In genomic region chr5:111743993-111744392, GRCh38 we compare ENCODE assay signal across 18 cellular contexts. TPM values are rescaled to one million over a fixed set of nuclear protein-coding genes. Genes with fewer than 3 reads are reported as not detected.
DNase-seq lines count a peak whose midpoint lies in the region; ATAC-seq and TF ChIP-seq lines count a peak whose summit lies in the region.
"Had no signal": no experiment of that assay in that cellular context is flagged by ENCODE, and none has a peak within 500 bp of the region (broad histone marks: within the 10 kb centered on the region; RNA-seq: fewer than 3 reads in every experiment).

No MANE protein-coding gene starts in this region.

- intact Hi-C loops in PC-3 (cut with micrococcal nuclease) (no loop called here), upper lobe of right lung (cut with DNase I) (no loop called here)

- no peaks in the 10 kb centered on the region for H3K4me1 Mint-ChIP-seq in effector memory CD8-positive, alpha-beta T cell (ENCODE audit: low read depth in 2 of 2)

- peaks cover 8 to 13% of the 10 kb centered on the region in 2 donors for H3K27me3 Mint-ChIP-seq in effector memory CD8-positive, alpha-beta T cell

- H3F3A ChIP-seq in PC-3 (ENCODE audit: low read length, unreplicated experiment): peaks cover 6% of the 10 kb centered on the region

- no peaks in the 10 kb centered on the region for H3K9me3 ChIP-seq in DND-41 (ENCODE audit: insufficient read depth, low read length, severe bottlenecking)
- H3K9me3 ChIP-seq in PC-3 (ENCODE audit: low read length): no peaks in the 10 kb centered on the region
- no peaks in the 10 kb centered on the region for H3K9me3 ChIP-seq in osteoblast (ENCODE audit: low read depth, low read length)
- H3K9me3 ChIP-seq in upper lobe of right lung: no peaks in the 10 kb centered on the region
- H3K9me3 ChIP-seq: esophagus squamous epithelium, mucosa of descending colon had no signal

- H3K27me3 ChIP-seq in DND-41 (ENCODE audit: insufficient read depth, low read length, poor library complexity): no peaks in the 10 kb centered on the region
- H3K27me3 ChIP-seq in PC-3 (ENCODE audit: low read length): no peaks in the 10 kb centered on the region
- no peaks in the 10 kb centered on the region for H3K27me3 ChIP-seq in osteoblast (ENCODE audit: insufficient read depth, low read length)
- H3K27me3 ChIP-seq in upper lobe of right lung: no peaks in the 10 kb centered on the region
- H3K27me3 ChIP-seq: esophagus squamous epithelium had no signal

- CTCF ChIA-PET in PC-3 (lab: Charles Lee): interaction anchor here (1.0 kb wide), 1 partner anchor 193 kb away, joined by 3 read pairs; no protein-coding TSS in a partner anchor

- H3K4me2 ChIP-seq in DND-41 (ENCODE audit: insufficient read depth, low read length) (peak overlapping the region; percentile 74), PC-3 (ENCODE audit: low read length) (peak overlapping the region; percentile 61; the same call in 1 of the 2 replicates), osteoblast (ENCODE audit: insufficient read depth, low read length) (peak overlapping the region; percentile 31)

- no peak overlapping the region for H3K27ac Mint-ChIP-seq in effector memory CD8-positive, alpha-beta T cell

- no peaks in the 10 kb centered on the region for H3K36me3 Mint-ChIP-seq in effector memory CD8-positive, alpha-beta T cell (ENCODE audit: insufficient read depth)

- H3K9ac ChIP-seq in DND-41 (ENCODE audit: low read depth, low read length) (peak overlapping the region; percentile 65), PC-3 (ENCODE audit: low read length) (no peak overlapping the region)

- H2AFZ ChIP-seq in DND-41 (ENCODE audit: low read depth, low read length) (no peak overlapping the region), PC-3 (ENCODE audit: low read length) (no peak overlapping the region), osteoblast (ENCODE audit: low read length) (no peak overlapping the region)

- H3K4me1 ChIP-seq in DND-41 (ENCODE audit: insufficient read depth, low read length) (peaks cover 95% of the 10 kb centered on the region), PC-3 (ENCODE audit: insufficient read depth, low read length) (peaks cover 51% of the 10 kb centered on the region), osteoblast (ENCODE audit: insufficient read depth, low read length) (peaks cover 87% of the 10 kb centered on the region), upper lobe of right lung (peaks cover 17% of the 10 kb centered on the region)

- DNase-seq in DND-41 (no peak), PC-3 (no peak), fibroblast of mammary gland (ENCODE audit: low read depth) (peak; percentile 58), osteoblast (ENCODE audit: insufficient read length, low spot score, missing footprints) (no peak), DMS79 treated with DMSO at 0.1 percent for 48 hours (lab: John Stamatoyannopoulos, UW) (no peak), upper lobe of right lung (no peak)
- DNase-seq in effector memory CD8-positive, alpha-beta T cell: no peak
- DNase-seq: activated CD4-positive, alpha-beta T cell treated with anti-CD3 and anti-CD28 coated beads, Interleukin-2, amount 50 U/mL, for 48 hours; activated naive CD4-positive, alpha-beta T cell treated with anti-CD3 and anti-CD28 coated beads, Interleukin-2, amount 50 U/mL, for 16 hours; esophagus squamous epithelium; KG1; left colon; mucosa of descending colon; NCI-H1417; NCI-H2171; stimulated activated CD4-positive, alpha-beta T cell treated with anti-CD3 and anti-CD28 coated beads, Interleukin-2, amount 100 ng/mL, for 48 hours had no signal

- ATAC-seq in DND-41 (ENCODE audit: insufficient read depth, low read depth) (no peak), PC-3 (no peak), GM21367 (IDR thresholded peaks at IDR 0.05; ENCODE audit: unreplicated experiment) (no peak), upper lobe of right lung (no peak)
- no peak for ATAC-seq in effector memory CD8-positive, alpha-beta T cell (replicated peaks)
- ATAC-seq: left colon, mucosa of descending colon had no signal

- H3K4me3 ChIP-seq in DND-41 (ENCODE audit: low read depth in 1 of 2, low read length in 2 of 2): peak overlapping the region in 1 of 2 experiments; percentile 53; a peak in 2 of 4 replicates
- no peak overlapping the region for H3K4me3 ChIP-seq in PC-3 (ENCODE audit: low read length)
- no peak overlapping the region for H3K4me3 ChIP-seq in fibroblast of mammary gland (ENCODE audit: control insufficient read depth, low read depth, low read length)
- no peak overlapping the region for H3K4me3 ChIP-seq in osteoblast (ENCODE audit: insufficient read depth, low read length)
- no peak overlapping the region for H3K4me3 ChIP-seq in upper lobe of right lung
- H3K4me3 ChIP-seq: esophagus squamous epithelium, mucosa of descending colon had no signal

- no peak for TF ChIP-seq CTCF in DND-41 (IDR thresholded peaks at IDR 0.05; ENCODE audit: borderline replicate concordance, extremely low read depth, low read length, poor library complexity, severe bottlenecking)
- no peak for TF ChIP-seq CTCF in PC-3 (conservative IDR thresholded peaks at IDR 0.05; ENCODE audit: low read depth, low read length)
- no peak for TF ChIP-seq CTCF in fibroblast of mammary gland (conservative IDR thresholded peaks at IDR 0.05; ENCODE audit: control insufficient read depth, insufficient read depth, low read depth, low read length)
- no peak for TF ChIP-seq CTCF in osteoblast (IDR thresholded peaks at IDR 0.05; ENCODE audit: extremely low read depth, low read depth, low read length)
- no peak for TF ChIP-seq CTCF in upper lobe of right lung (IDR thresholded peaks at IDR 0.05)

- H3K36me3 ChIP-seq in DND-41 (ENCODE audit: insufficient read depth, low read length): peaks cover 31% of the 10 kb centered on the region
- H3K36me3 ChIP-seq in PC-3 (ENCODE audit: low read depth, low read length): no peaks in the 10 kb centered on the region
- H3K36me3 ChIP-seq in osteoblast (ENCODE audit: insufficient read depth, low read length): peaks cover 15% of the 10 kb centered on the region
- no peaks in the 10 kb centered on the region for H3K36me3 ChIP-seq in upper lobe of right lung
- H3K36me3 ChIP-seq: esophagus squamous epithelium had no signal

- H3K79me2 ChIP-seq in DND-41 (ENCODE audit: insufficient read depth, low read length): peaks cover 100% of the 10 kb centered on the region
- H3K79me2 ChIP-seq in PC-3 (ENCODE audit: low read length): 0 out of 2 replicates have a peak, but pooled peaks cover 3% of the 10 kb centered on the region
- peaks cover 67% of the 10 kb centered on the region for H3K79me2 ChIP-seq in osteoblast (ENCODE audit: insufficient read depth, low read length)

- H3K4me3 Mint-ChIP-seq in effector memory CD8-positive, alpha-beta T cell: no peak overlapping the region

- H3K9me2 ChIP-seq in PC-3 (replicated peaks; ENCODE audit: low read length): no peaks in the 10 kb centered on the region

- BruUV-seq in PC-3 (replicated peaks; lab: Mats Ljungman, UMichigan): no TSS peak

- H3K9me3 Mint-ChIP-seq in effector memory CD8-positive, alpha-beta T cell: no peaks in the 10 kb centered on the region

- POLR2A ChIA-PET in PC-3 (lab: Charles Lee; ENCODE audit: unreplicated experiment): interaction anchor here (0.6 to 0.7 kb wide), 2 partner anchors 10 to 268 kb away, joined by 3 read pairs; no protein-coding TSS in a partner anchor

- H4K20me1 ChIP-seq in DND-41 (ENCODE audit: insufficient read depth, low read length) (peaks cover 10% of the 10 kb centered on the region; the same call in 1 of the 2 replicates), PC-3 (ENCODE audit: low read length) (no peaks in the 10 kb centered on the region), osteoblast (ENCODE audit: insufficient read depth, low read length) (no peaks in the 10 kb centered on the region)

- H3K27ac ChIP-seq in DND-41 (ENCODE audit: low read length) (peak overlapping the region; percentile 96), PC-3 (ENCODE audit: low read length) (no peak overlapping the region), osteoblast (ENCODE audit: low read depth, low read length) (peak overlapping the region; percentile 73), upper lobe of right lung (no peak overlapping the region)
- H3K27ac ChIP-seq: esophagus squamous epithelium, HL-60 had no signal

RNA-seq across cellular contexts. Expression of gene NREP, which starts 13.0 kb away (rescaled TPM):
- total RNA-seq in PC-3 (2014; rRNA removed): 22.6 and 27.5 TPM in 2 replicates
- total RNA-seq in osteoblast: 150 and 182 TPM in 2 replicates
- 19.3 TPM for total RNA-seq in upper lobe of right lung

Comparison
In these comparisons a context has a peak if more than half of its experiments do, and no peak if none do; other contexts are left out.
1. H3K27ac ChIP-seq: peak in DND-41 (single experiment) and osteoblast (single experiment); none in PC-3 (single experiment) and upper lobe of right lung (single experiment).
2. Peak in every context shown above with its lines, with median percentiles within 50 percentile points of each other: H3K4me2 ChIP-seq.